19 cellular contexts compared by ENCODE assay signal in genomic region chr9:84785766-84786547, GRCh38.
"Had no signal": no experiment of that assay in that cellular context is flagged by ENCODE, and none has a peak within 500 bp of the region (broad histone marks: within the 10 kb centered on the region; RNA-seq: fewer than 3 reads in every experiment).

No MANE protein-coding gene starts in this region.

- H3K4me1 Mint-ChIP-seq: stimulated activated naive B cell treated with anti-CD40 and anti-IgM and Interleukin-4, amounts not matched to agents 10 μg/mL and 1 μg/mL and 100 μg/mL, for 72 hours had no signal

- H3K36me3 ChIP-seq: cardiac muscle cell, esophagus squamous epithelium, left lung, neutrophil had no signal

- DNase-seq: activated CD4-positive, alpha-beta T cell treated with anti-CD3 and anti-CD28 coated beads for 1 hour; activated CD4-positive, alpha-beta T cell treated with anti-CD3 and anti-CD28 coated beads, Interleukin-2, amount 50 U/mL, for 48 hours; activated gamma-delta T cell treated with Interleukin-2 at 50 U/mL for 16 hours; effector CD8-positive, alpha-beta T cell; esophagus squamous epithelium; hippocampal formation; kidney; left lung; retina; stimulated activated naive B cell treated with anti-CD40 and anti-IgM and Interleukin-4, amounts not matched to agents 10 μg/mL and 1 μg/mL and 100 μg/mL, for 72 hours; SW 1271; T-helper 2 cell had no signal

- ATAC-seq: left lung; stimulated activated naive B cell treated with anti-CD40 and anti-IgM and Interleukin-4, amounts not matched to agents 10 μg/mL and 1 μg/mL and 100 μg/mL, for 72 hours had no signal

- H3K27ac ChIP-seq: cardiac muscle cell, esophagus squamous epithelium, left lung, neutrophil, parathyroid adenoma, VCaP had no signal

- H3K27me3 ChIP-seq: cardiac muscle cell, esophagus squamous epithelium, left lung, neutrophil had no signal

- H3K4me1 ChIP-seq: left lung, parathyroid adenoma had no signal

- H3K79me2 ChIP-seq: parathyroid adenoma had no signal

- H3K4me3 Mint-ChIP-seq: activated naive CD8-positive, alpha-beta T cell; activated T-helper 1 cell treated with anti-CD3 and anti-CD28 coated beads, Interleukin-12 subunit alpha, Interleukin-12 subunit beta, Interleukin-2, Interleukin-4 antibody, amounts not matched to agents 30 ng/mL and 10 ng/mL and 1 ng/mL, durations not matched to agents 14 hours and 24 hours and 36 hours; dendritic cell treated with granulocyte-macrophage colony-stimulating factor and Interleukin-4, amounts not matched to agents 40 ng/mL and 50 ng/mL, for 4 days; stimulated activated naive B cell treated with anti-CD40 and anti-IgM and Interleukin-4, amounts not matched to agents 10 μg/mL and 1 μg/mL and 100 μg/mL, for 72 hours had no signal

- H3K4me3 ChIP-seq: cardiac muscle cell, esophagus squamous epithelium, left lung had no signal

- H3K36me3 Mint-ChIP-seq: activated naive CD8-positive, alpha-beta T cell; stimulated activated naive B cell treated with anti-CD40 and anti-IgM and Interleukin-4, amounts not matched to agents 10 μg/mL and 1 μg/mL and 100 μg/mL, for 72 hours had no signal

- H3K9ac ChIP-seq: parathyroid adenoma had no signal

- H3K9me3 Mint-ChIP-seq: activated T-helper 1 cell treated with anti-CD3 and anti-CD28 coated beads, Interleukin-12 subunit alpha, Interleukin-12 subunit beta, Interleukin-2, Interleukin-4 antibody, amounts not matched to agents 30 ng/mL and 10 ng/mL and 1 ng/mL, durations not matched to agents 14 hours and 24 hours and 36 hours; dendritic cell treated with granulocyte-macrophage colony-stimulating factor and Interleukin-4, amounts not matched to agents 40 ng/mL and 50 ng/mL, for 4 days had no signal

- H3K9me3 ChIP-seq: esophagus squamous epithelium, left lung, neutrophil had no signal

- H3K27ac Mint-ChIP-seq: activated naive CD8-positive, alpha-beta T cell; activated T-helper 1 cell treated with anti-CD3 and anti-CD28 coated beads, Interleukin-12 subunit alpha, Interleukin-12 subunit beta, Interleukin-2, Interleukin-4 antibody, amounts not matched to agents 30 ng/mL and 10 ng/mL and 1 ng/mL, durations not matched to agents 14 hours and 24 hours and 36 hours; dendritic cell treated with granulocyte-macrophage colony-stimulating factor and Interleukin-4, amounts not matched to agents 40 ng/mL and 50 ng/mL, for 4 days; stimulated activated naive B cell treated with anti-CD40 and anti-IgM and Interleukin-4, amounts not matched to agents 10 μg/mL and 1 μg/mL and 100 μg/mL, for 72 hours had no signal
